28 cellular contexts compared by ENCODE assay signal in genomic region chr5:74009502-74009901, GRCh38.
"Had no signal": no experiment of that assay in that cellular context is flagged by ENCODE, and none has a peak within 500 bp of the region (broad histone marks: within the 10 kb centered on the region; RNA-seq: fewer than 3 reads in every experiment).

No MANE protein-coding gene starts in this region.

- DNase-seq: activated CD4-positive, alpha-beta T cell treated with anti-CD3 and anti-CD28 coated beads for 4 hours; activated CD4-positive, alpha-beta T cell treated with anti-CD3 and anti-CD28 coated beads, Interleukin-2, amount 50 U/mL, for 4 hours; activated CD4-positive, CD25-positive, alpha-beta regulatory T cell; activated naive CD4-positive, alpha-beta T cell treated with Interleukin-2 at 50 U/mL for 16 hours; activated T-cell treated with anti-CD3 and anti-CD28 coated beads for 4 hours; activated T-cell treated with anti-CD3 and anti-CD28 coated beads, Interleukin-2, amount 50 U/mL, for 72 hours; anterior cingulate cortex; dorsolateral prefrontal cortex; effector memory CD4-positive, alpha-beta T cell; heart left ventricle; hypothalamus; immature natural killer cell; kidney glomerular epithelial cell; lower lobe of right lung; mesendoderm; natural killer cell; occipital lobe; right cardiac atrium; stimulated activated CD4-positive, alpha-beta T cell treated with anti-CD3 and anti-CD28 coated beads, Interleukin-15, amount 100 ng/mL, for 24 hours; stimulated activated CD4-positive, alpha-beta T cell treated with anti-CD3 and anti-CD28 coated beads, Interleukin-2, amount 100 ng/mL, for 24 hours; stimulated activated naive B cell treated with anti-CD40 and anti-IgM and Interleukin-4, amounts not matched to agents 10 μg/mL and 1 μg/mL and 100 μg/mL, for 72 hours; stomach; thyroid gland; upper lobe of left lung had no signal

- H3K27ac ChIP-seq: coronary artery, dorsolateral prefrontal cortex, heart left ventricle, lower lobe of right lung, neural progenitor cell, parathyroid adenoma, stomach, thyroid gland, upper lobe of left lung, vagina had no signal

- H3K36me3 ChIP-seq: heart left ventricle, lower lobe of right lung, neural progenitor cell, stomach, thyroid gland, upper lobe of left lung, vagina had no signal

- H3K9me3 ChIP-seq: lower lobe of right lung, stomach, thyroid gland, upper lobe of left lung, vagina had no signal

- H3K4me3 ChIP-seq: coronary artery, dorsolateral prefrontal cortex, heart left ventricle, lower lobe of right lung, neural progenitor cell, stomach, thyroid gland, upper lobe of left lung, vagina had no signal

- H3K4me1 ChIP-seq: heart left ventricle, lower lobe of right lung, parathyroid adenoma, stomach, thyroid gland, upper lobe of left lung, vagina had no signal
